2 cellular contexts compared by ENCODE assay signal in the genomic region with DNA sequence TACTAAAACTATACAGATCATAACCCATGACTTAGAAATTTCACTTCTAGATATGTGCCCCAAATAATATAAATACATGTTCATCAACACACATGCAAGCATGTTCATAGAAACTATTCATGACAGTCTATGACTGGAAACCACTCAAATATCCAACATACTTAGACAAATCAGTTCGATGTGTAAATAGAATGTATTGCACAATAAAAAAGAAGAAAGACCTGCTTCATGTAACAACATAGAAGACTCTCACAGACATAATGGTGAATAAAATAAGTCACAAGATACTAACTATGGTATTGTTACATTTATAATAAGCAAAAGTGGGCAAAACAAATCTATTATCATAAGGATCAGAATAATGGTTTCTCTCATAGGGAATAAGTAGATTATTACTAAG.
TF ChIP-seq lines count a peak whose summit lies in the region.

No MANE protein-coding gene starts in this region.

TF ChIP-seq in IMR-90, 13 proteins besides CTCF, POLR2A, EP300 and RAD21:
- TF ChIP-seq CEBPB (IDR thresholded peaks at IDR 0.05; ENCODE audit: low read depth, low read length) (peak; percentile 71), SMC3 (IDR thresholded peaks at IDR 0.05; ENCODE audit: low read depth, low read length) (no peak)

TF ChIP-seq in K562, 482 proteins besides CTCF, POLR2A, EP300 and RAD21:
- TF ChIP-seq CEBPB (tag; IDR thresholded peaks at IDR 0.05) (peak; percentile 74), ELF2 (CRISPR knock-in tag; IDR thresholded peaks at IDR 0.05) (no peak), CEBPG (CRISPR knock-in tag; IDR thresholded peaks at IDR 0.05) (no peak), CEBPG (tag; conservative IDR thresholded peaks at IDR 0.05 in 1 of 2, IDR thresholded peaks at IDR 0.05 in 1 of 2) (peak in 1 of 2 experiments; percentile 78; a peak in 2 of 4 replicates)
- TF ChIP-seq, protein P1, sequence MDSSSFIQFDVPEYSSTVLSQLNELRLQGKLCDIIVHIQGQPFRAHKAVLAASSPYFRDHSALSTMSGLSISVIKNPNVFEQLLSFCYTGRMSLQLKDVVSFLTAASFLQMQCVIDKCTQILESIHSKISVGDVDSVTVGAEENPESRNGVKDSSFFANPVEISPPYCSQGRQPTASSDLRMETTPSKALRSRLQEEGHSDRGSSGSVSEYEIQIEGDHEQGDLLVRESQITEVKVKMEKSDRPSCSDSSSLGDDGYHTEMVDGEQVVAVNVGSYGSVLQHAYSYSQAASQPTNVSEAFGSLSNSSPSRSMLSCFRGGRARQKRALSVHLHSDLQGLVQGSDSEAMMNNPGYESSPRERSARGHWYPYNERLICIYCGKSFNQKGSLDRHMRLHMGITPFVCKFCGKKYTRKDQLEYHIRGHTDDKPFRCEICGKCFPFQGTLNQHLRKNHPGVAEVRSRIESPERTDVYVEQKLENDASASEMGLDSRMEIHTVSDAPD (CRISPR knock-in tag; IDR thresholded peaks at IDR 0.05), result no peak
TF ChIP-seq in K562: peak in this region for 2.
